In genomic region chr11:101083334-101083733, GRCh38 we compare ENCODE assay signal across 25 cellular contexts. TPM values are rescaled to one million over a fixed set of nuclear protein-coding genes. Genes with fewer than 3 reads are reported as not detected.
DNase-seq lines count a peak whose midpoint lies in the region; ATAC-seq and TF ChIP-seq lines count a peak whose summit lies in the region.
"Had no signal": no experiment of that assay in that cellular context is flagged by ENCODE, and none has a peak within 500 bp of the region (broad histone marks: within the 10 kb centered on the region; RNA-seq: fewer than 3 reads in every experiment).

No MANE protein-coding gene starts in this region.

- no peak overlapping the region for H4K91ac ChIP-seq in H9 (ENCODE audit: insufficient read length, low read depth, low read length)

- ATAC-seq in right lobe of liver (no peak), activated B cell treated with CpG ODN at 0.5 μM for 24 hours (ENCODE audit: low read depth) (no peak), GM18519 (IDR thresholded peaks at IDR 0.05; ENCODE audit: low FRiP score, unreplicated experiment) (no peak)
- ATAC-seq in activated CD4-positive, alpha-beta T cell treated with anti-CD3 and anti-CD28 coated beads for 36 hours: no peak

- H3K36me3 Mint-ChIP-seq in H9 (ENCODE audit: insufficient read depth in 1 of 3, low read depth in 3 of 3): peaks cover 17 to 56% (median 21%) of the 10 kb centered on the region in 3 experiments
- no peaks in the 10 kb centered on the region for H3K36me3 Mint-ChIP-seq in activated B cell treated with CpG ODN at 0.5 μM for 24 hours (ENCODE audit: low read depth)
- no peaks in the 10 kb centered on the region for H3K36me3 Mint-ChIP-seq in activated CD4-positive, alpha-beta T cell treated with anti-CD3 and anti-CD28 coated beads for 36 hours (ENCODE audit: low read depth)
- H3K36me3 Mint-ChIP-seq: IgD-negative memory B cell had no signal

- H3T11ph ChIP-seq in H9 (ENCODE audit: low read length): no peak overlapping the region

- no peak overlapping the region for H3K56ac ChIP-seq in H9 (ENCODE audit: insufficient read length, low read depth, low read length)

- no peak overlapping the region for H2AFZ ChIP-seq in H9 (ENCODE audit: low read length)

- no peak overlapping the region for H4K5ac ChIP-seq in H9 (ENCODE audit: insufficient read length, low read depth, low read length)

- peaks cover 40 to 43% of the 10 kb centered on the region in 2 experiments for H3K9me3 Mint-ChIP-seq in H9
- peaks cover 8% of the 10 kb centered on the region for H3K9me3 Mint-ChIP-seq in activated B cell treated with CpG ODN at 0.5 μM for 24 hours
- H3K9me3 Mint-ChIP-seq in activated CD4-positive, alpha-beta T cell treated with anti-CD3 and anti-CD28 coated beads for 36 hours (ENCODE audit: low read depth): peaks cover 15% of the 10 kb centered on the region

- H3K79me1 ChIP-seq in H9 (ENCODE audit: insufficient read depth, low read depth, low read length, poor library complexity, severe bottlenecking): no peaks in the 10 kb centered on the region

- no peak for TF ChIP-seq CTCF in liver (IDR thresholded peaks at IDR 0.05; ENCODE audit: low read depth, low read length, missing input control)
- no peak for TF ChIP-seq CTCF in right lobe of liver (IDR thresholded peaks at IDR 0.05)
- TF ChIP-seq CTCF in H9 (conservative IDR thresholded peaks at IDR 0.05): peak; percentile 33; the same call in 2 of the 3 replicates
- no peak for TF ChIP-seq CTCF in activated B cell treated with CpG ODN at 0.5 μM for 24 hours (IDR thresholded peaks at IDR 0.05)
- TF ChIP-seq CTCF in retinal pigment epithelial cell (conservative IDR thresholded peaks at IDR 0.05; ENCODE audit: low read depth, low read length): peak; percentile 10

- H3K79me2 ChIP-seq in H9 (ENCODE audit: insufficient read depth, low read length): no peaks in the 10 kb centered on the region

- H2BK15ac ChIP-seq in H9 (ENCODE audit: low read depth, low read length): no peak overlapping the region

- no peak for TF ChIP-seq POLR2A in right lobe of liver (IDR thresholded peaks at IDR 0.05)

- DNase-seq in right lobe of liver (no peak), H9 (peak; percentile 41), activated B cell treated with CpG ODN at 0.5 μM for 24 hours (no peak), retinal pigment epithelial cell (ENCODE audit: low read depth) (no peak)
- DNase-seq in activated effector memory CD4-positive, alpha-beta T cell treated with anti-CD3 and anti-CD28 coated beads, Interleukin-2, amount 50 U/mL, for 16 hours: no peak
- no peak for DNase-seq in activated CD4-positive, alpha-beta T cell treated with anti-CD3 and anti-CD28 coated beads for 36 hours
- DNase-seq: BE2C, DMS79, EL, GF-D8, NCI-H1092, NCI-H1417 treated with DMSO at 0.1 percent for 48 hours, NCI-H1694 treated with DMSO at 0.1 percent for 48 hours, NCI-H2081, NCI-H2171 treated with DMSO at 0.1 percent for 48 hours, NCI-H446, NCI-H524 treated with DMSO at 0.1 percent for 48 hours, Right ventricle myocardium superior, RPMI8226 had no signal

- no peaks in the 10 kb centered on the region for H3K27me3 ChIP-seq in liver (ENCODE audit: control insufficient read depth in 4 of 4, insufficient read depth in 4 of 4, low read length in 3 of 4)
- H3K27me3 ChIP-seq in right lobe of liver: no peaks in the 10 kb centered on the region
- H3K27me3 ChIP-seq in H9 (ENCODE audit: insufficient read depth, low read length): no peaks in the 10 kb centered on the region
- H3K27me3 ChIP-seq: BE2C, SJSA1 had no signal

- 77% methylated on average over 1 of the region's 1 CpG for WGBS in liver
- WGBS in right lobe of liver (ENCODE audit: insufficient coverage, low coverage, low lambda C conversion rate, missing lambda C conversion rate): no CpG with 5 or more reads among the region's 1 CpG
- WGBS in H9 (ENCODE audit: extremely low coverage, insufficient read length, low lambda C conversion rate): no CpG with 5 or more reads among the region's 1 CpG

- no peak overlapping the region for H3K18ac ChIP-seq in H9 (ENCODE audit: insufficient read length, low read depth, low read length)

- no peaks in the 10 kb centered on the region for H3K4me1 ChIP-seq in liver (ENCODE audit: control insufficient read depth in 4 of 4, insufficient read depth in 4 of 4, low read length in 3 of 4)
- no peaks in the 10 kb centered on the region for H3K4me1 ChIP-seq in right lobe of liver
- H3K4me1 ChIP-seq in H9 (ENCODE audit: insufficient read depth, low read length): no peaks in the 10 kb centered on the region
- H3K4me1 ChIP-seq: BE2C, SJSA1 had no signal

- H3K4me2 ChIP-seq in H9 (ENCODE audit: insufficient read depth, insufficient read length, low read length): no peak overlapping the region
- H3K4me2 ChIP-seq: KMS-11 had no signal

- no peak overlapping the region for H2BK20ac ChIP-seq in H9 (ENCODE audit: low read depth, low read length, poor library complexity, severe bottlenecking)

- H3K14ac ChIP-seq in H9 (ENCODE audit: insufficient read depth, low read length): no peak overlapping the region

- H3K4me1 Mint-ChIP-seq in H9 (peaks cover 16% of the 10 kb centered on the region in 2 experiments), activated B cell treated with CpG ODN at 0.5 μM for 24 hours (no peaks in the 10 kb centered on the region)
- no peaks in the 10 kb centered on the region for H3K4me1 Mint-ChIP-seq in activated CD4-positive, alpha-beta T cell treated with anti-CD3 and anti-CD28 coated beads for 36 hours
- H3K4me1 Mint-ChIP-seq: IgD-negative memory B cell had no signal

- no peak overlapping the region for H2BK12ac ChIP-seq in H9 (ENCODE audit: insufficient read length, low read depth, low read length)

- H3K23me2 ChIP-seq in H9 (ENCODE audit: insufficient read length, low read depth, low read length, poor library complexity, severe bottlenecking): no peaks in the 10 kb centered on the region

- H3K27ac ChIP-seq in liver (ENCODE audit: low read depth in 1 of 2, low read length in 2 of 2) (no peak overlapping the region), right lobe of liver (no peak overlapping the region), H9 (ENCODE audit: insufficient read length, low read depth, low read length) (no peak overlapping the region)
- H3K27ac ChIP-seq: KMS-11, SJSA1 had no signal

- H3K9me3 ChIP-seq in liver (ENCODE audit: control insufficient read depth in 4 of 4, low read length in 3 of 4) (peaks cover 0 to 2% (median 0%) of the 10 kb centered on the region in 4 donors), right lobe of liver (no peaks in the 10 kb centered on the region), H9 (ENCODE audit: control insufficient read depth, low read depth, low read length) (no peaks in the 10 kb centered on the region)
- H3K9me3 ChIP-seq: BE2C, SJSA1 had no signal

- TF ChIP-seq RAD21 in liver (IDR thresholded peaks at IDR 0.05): peak; percentile 11 to 27

- intact Hi-C loops in right lobe of liver (cut with DNase I) (no loop called here), activated B cell treated with CpG ODN at 0.5 μM for 24 hours (cut with micrococcal nuclease) (no loop called here)
- intact Hi-C loops in activated CD4-positive, alpha-beta T cell treated with anti-CD3 and anti-CD28 coated beads for 36 hours (cut with DNase I, micrococcal nuclease): no loop called here

- H3K4me3 ChIP-seq in liver (ENCODE audit: low read depth in 1 of 3, low read length in 3 of 3) (no peak overlapping the region), right lobe of liver (no peak overlapping the region), retinal pigment epithelial cell (ENCODE audit: low read length) (no peak overlapping the region)
- H3K4me3 ChIP-seq: HAP-1, SJSA1 had no signal

- H2BK120ac ChIP-seq in H9 (ENCODE audit: low read depth, low read length, poor library complexity, severe bottlenecking): no peak overlapping the region

- POLR2A ChIA-PET in activated B cell treated with CpG ODN at 0.5 μM for 24 hours (lab: Charles Lee): no interaction called here
- POLR2A ChIA-PET in activated CD4-positive, alpha-beta T cell treated with anti-CD3 and anti-CD28 coated beads for 36 hours (lab: Charles Lee): no interaction called here

- H2BK5ac ChIP-seq in H9 (ENCODE audit: insufficient read length, low read length): no peak overlapping the region

- H3K36me3 ChIP-seq in liver (ENCODE audit: control insufficient read depth in 4 of 4, insufficient read depth in 3 of 4, low read depth in 1 of 4, low read length in 3 of 4): no peaks in the 10 kb centered on the region
- no peaks in the 10 kb centered on the region for H3K36me3 ChIP-seq in right lobe of liver
- H3K36me3 ChIP-seq: BE2C, HAP-1, SJSA1 had no signal

- no peaks in the 10 kb centered on the region for H4K20me1 ChIP-seq in H9 (ENCODE audit: control insufficient read depth, insufficient read depth, insufficient read length)

- H4K8ac ChIP-seq in H9 (replicated peaks; ENCODE audit: insufficient read length, low read depth, low read length): no peak overlapping the region

- H3K27ac Mint-ChIP-seq in H9: peak overlapping the region in 1 of 3 experiments; percentile 31; a peak in 1 of 7 replicates
- H3K27ac Mint-ChIP-seq in activated B cell treated with CpG ODN at 0.5 μM for 24 hours: peak overlapping the region; percentile 33
- H3K27ac Mint-ChIP-seq in activated CD4-positive, alpha-beta T cell treated with anti-CD3 and anti-CD28 coated beads for 36 hours: no peak overlapping the region
- H3K27ac Mint-ChIP-seq: IgD-negative memory B cell had no signal

- H2AK5ac ChIP-seq in H9 (ENCODE audit: insufficient read length, low read length): no peak overlapping the region

- H3K4ac ChIP-seq in H9 (ENCODE audit: low read depth, low read length): no peak overlapping the region

- H3K27me3 Mint-ChIP-seq in H9 (ENCODE audit: low read depth) (no peaks in the 10 kb centered on the region; the same call in 1 of the 2 replicates), activated B cell treated with CpG ODN at 0.5 μM for 24 hours (no peaks in the 10 kb centered on the region)
- no peaks in the 10 kb centered on the region for H3K27me3 Mint-ChIP-seq in activated CD4-positive, alpha-beta T cell treated with anti-CD3 and anti-CD28 coated beads for 36 hours

- H3K23ac ChIP-seq in H9 (ENCODE audit: insufficient read length, low read depth, low read length): no peak overlapping the region

- H3K4me3 Mint-ChIP-seq in H9 (no peak overlapping the region), activated B cell treated with CpG ODN at 0.5 μM for 24 hours (no peak overlapping the region)
- no peak overlapping the region for H3K4me3 Mint-ChIP-seq in activated CD4-positive, alpha-beta T cell treated with anti-CD3 and anti-CD28 coated beads for 36 hours
- H3K4me3 Mint-ChIP-seq: IgD-negative memory B cell had no signal

- H3K9ac ChIP-seq in liver (ENCODE audit: low read depth in 1 of 2, low read length in 2 of 2): no peak overlapping the region
- H3K9ac ChIP-seq in H9 (ENCODE audit: extremely low read depth, insufficient read length, low read length): no peak overlapping the region
- H3K9ac ChIP-seq: KMS-11 had no signal

- CTCF ChIA-PET in activated B cell treated with CpG ODN at 0.5 μM for 24 hours (lab: Charles Lee): no interaction called here
- CTCF ChIA-PET in activated CD4-positive, alpha-beta T cell treated with anti-CD3 and anti-CD28 coated beads for 36 hours (lab: Charles Lee): no interaction called here

RNA-seq across cellular contexts. Expression of gene PGR, which starts 46.3 kb away (rescaled TPM):
- total RNA-seq in liver (under 1 TPM in 1 of 2 donors, not detected in 1; 0.17 TPM), right lobe of liver (under 1 TPM; 0.11 to 0.74 (median 0.28) TPM), H9 (2021) (0.02 and 0.07 TPM in 2 replicates), activated B cell treated with CpG ODN at 0.5 μM for 24 hours (not detected in 2 replicates)
- under 1 TPM; 0.04 to 0.16 TPM for polyA plus RNA-seq in liver
- not detected for total RNA-seq in activated CD4-positive, alpha-beta T cell treated with anti-CD3 and anti-CD28 coated beads for 36 hours
- total RNA-seq: SJSA1 had no signal
- polyA plus RNA-seq: IgD-negative memory B cell had no signal

Comparison
In these comparisons a context has a peak if more than half of its experiments do, and no peak if none do; other contexts are left out.
1. CTCF ChIP-seq: peak in H9 (single experiment) and retinal pigment epithelial cell (single experiment); none in liver (single experiment), right lobe of liver (0 of 4) and activated B cell treated with CpG ODN at 0.5 μM for 24 hours (single experiment).